20 cellular contexts compared by ENCODE assay signal in genomic region chr17:44414394-44415155, GRCh38. TPM values are rescaled to one million over a fixed set of nuclear protein-coding genes. Genes with fewer than 3 reads are reported as not detected.
A peak's percentile ranks its signal among the peaks of the same experiment; 100 is the strongest.
DNase-seq lines count a peak whose midpoint lies in the region; ATAC-seq, FAIRE-seq and TF ChIP-seq lines count a peak whose summit lies in the region.
"Had no signal": no experiment of that assay in that cellular context is flagged by ENCODE, and none has a peak within 500 bp of the region (broad histone marks: within the 10 kb centered on the region; RNA-seq: fewer than 3 reads in every experiment).

No MANE protein-coding gene starts in this region.

- no peak overlapping the region for H3K4me2 ChIP-seq in HepG2 (ENCODE audit: low read depth, low read length)
- H3K4me2 ChIP-seq: BLaER1 had no signal

- no peak for TF ChIP-seq POLR2A in HepG2 (IDR thresholded peaks at IDR 0.05; ENCODE audit: insufficient read depth in 1 of 2, low read depth in 2 of 2, low read length in 2 of 2)
- TF ChIP-seq POLR2A in right lobe of liver (IDR thresholded peaks at IDR 0.05) = no peak

- CTCF ChIA-PET in HepG2 (lab: Yijun Ruan, JAX; ENCODE audit: low intra/inter-chr PET ratio, low total read pairs) = no interaction called here

- no peak for DNase-seq in HepG2 (ENCODE audit: low spot score)
- no peak for DNase-seq in right lobe of liver
- DNase-seq in natural killer cell treated with Interleukin-12 subunit alpha and Interleukin-12 subunit beta and Interleukin-15 and Interleukin-18, amount 100 ng/mL, for 72 hours (ENCODE audit: low spot score) = no peak
- DNase-seq in sciatic nerve (ENCODE audit: low spot score) = no peak
- no peak for DNase-seq in HK-2 (ENCODE audit: unreplicated experiment)
- no peak for DNase-seq in cardiac septum (ENCODE audit: low spot score)
- DNase-seq: CD4-positive, alpha-beta T cell; NCI-H1105 treated with DMSO at 0.1 percent for 48 hours; NCI-H146; NCI-H1930; NCI-H2107; NCI-H524; NCI-H748 treated with DMSO at 0.1 percent for 48 hours; PC-3 had no signal

- H3K36me3 Mint-ChIP-seq in activated T-helper 17 cell treated with anti-CD3 and anti-CD28 coated beads, Interleukin-2, amount 50 U/mL, for 72 hours (ENCODE audit: low read depth) = peaks cover 68% of the 10 kb centered on the region
- H3K36me3 Mint-ChIP-seq in natural killer cell treated with Interleukin-12 subunit alpha and Interleukin-12 subunit beta and Interleukin-15 and Interleukin-18, amount 100 ng/mL, for 72 hours = peaks cover 15% of the 10 kb centered on the region

- H3K4me3 ChIP-seq in HepG2 (replicated peaks in 1 of 3; ENCODE audit: insufficient read depth in 1 of 3, low read depth in 2 of 3, low read length in 3 of 3) (no peak overlapping the region), right lobe of liver (no peak overlapping the region)
- H3K4me3 ChIP-seq: BLaER1 had no signal

- H3K9me3 Mint-ChIP-seq in activated T-helper 17 cell treated with anti-CD3 and anti-CD28 coated beads, Interleukin-2, amount 50 U/mL, for 72 hours = no peaks in the 10 kb centered on the region
- H3K9me3 Mint-ChIP-seq in natural killer cell treated with Interleukin-12 subunit alpha and Interleukin-12 subunit beta and Interleukin-15 and Interleukin-18, amount 100 ng/mL, for 72 hours = no peaks in the 10 kb centered on the region
- H3K9me3 Mint-ChIP-seq: CD4-positive, alpha-beta T cell had no signal

- H3K27ac Mint-ChIP-seq in activated T-helper 17 cell treated with anti-CD3 and anti-CD28 coated beads, Interleukin-2, amount 50 U/mL, for 72 hours = peak overlapping the region; percentile 43
- H3K27ac Mint-ChIP-seq in natural killer cell treated with Interleukin-12 subunit alpha and Interleukin-12 subunit beta and Interleukin-15 and Interleukin-18, amount 100 ng/mL, for 72 hours = peak overlapping the region; percentile 42 to 85
- H3K27ac Mint-ChIP-seq: CD4-positive, alpha-beta T cell; IgD-negative memory B cell had no signal

- H3K9ac ChIP-seq in HepG2 (ENCODE audit: insufficient read depth, low read depth, low read length) = no peak overlapping the region
- H3K9ac ChIP-seq: BLaER1 had no signal

- ATAC-seq in HepG2 = no peak
- ATAC-seq in right lobe of liver = no peak
- no peak for ATAC-seq in activated T-helper 17 cell treated with anti-CD3 and anti-CD28 coated beads, Interleukin-2, amount 50 U/mL, for 72 hours (replicated peaks)
- peak in 1 of 2 donors; percentile 57 for ATAC-seq in natural killer cell treated with Interleukin-12 subunit alpha and Interleukin-12 subunit beta and Interleukin-15 and Interleukin-18, amount 100 ng/mL, for 72 hours
- no peak for ATAC-seq in sciatic nerve
- ATAC-seq: HCT116, PC-3 had no signal

- WGBS in HepG2 (ENCODE audit: low lambda C conversion rate) = 96% methylated on average over 1 of the region's 1 CpG
- WGBS in right lobe of liver (ENCODE audit: insufficient coverage, low coverage, low lambda C conversion rate, missing lambda C conversion rate) = 100% methylated on average over 1 of the region's 1 CpG

- H3K4me3 Mint-ChIP-seq in activated T-helper 17 cell treated with anti-CD3 and anti-CD28 coated beads, Interleukin-2, amount 50 U/mL, for 72 hours = no peak overlapping the region
- H3K4me3 Mint-ChIP-seq in natural killer cell treated with Interleukin-12 subunit alpha and Interleukin-12 subunit beta and Interleukin-15 and Interleukin-18, amount 100 ng/mL, for 72 hours = peak overlapping the region; percentile 38
- H3K4me3 Mint-ChIP-seq: CD4-positive, alpha-beta T cell; IgD-negative memory B cell had no signal

- no peaks in the 10 kb centered on the region for H3K9me3 ChIP-seq in HepG2 (ENCODE audit: low read length)
- H3K9me3 ChIP-seq in right lobe of liver = no peaks in the 10 kb centered on the region
- H3K9me3 ChIP-seq: BLaER1 had no signal

- TF ChIP-seq CTCF in HepG2 (CRISPR knock-in tag; IDR thresholded peaks at IDR 0.05) = no peak
- no peak for TF ChIP-seq CTCF in right lobe of liver (IDR thresholded peaks at IDR 0.05)

- H3K79me2 ChIP-seq in HepG2 (ENCODE audit: insufficient read depth, low read length) = no peaks in the 10 kb centered on the region

- H3K27me3 Mint-ChIP-seq in activated T-helper 17 cell treated with anti-CD3 and anti-CD28 coated beads, Interleukin-2, amount 50 U/mL, for 72 hours = no peaks in the 10 kb centered on the region
- no peaks in the 10 kb centered on the region for H3K27me3 Mint-ChIP-seq in natural killer cell treated with Interleukin-12 subunit alpha and Interleukin-12 subunit beta and Interleukin-15 and Interleukin-18, amount 100 ng/mL, for 72 hours
- H3K27me3 Mint-ChIP-seq: CD4-positive, alpha-beta T cell; IgD-negative memory B cell had no signal

- TF ChIP-seq EP300 in HepG2 (IDR thresholded peaks at IDR 0.05; ENCODE audit: low read depth in 2 of 2, low read length in 2 of 2) (no peak), HepG2 (CRISPR knock-in tag; IDR thresholded peaks at IDR 0.05; ENCODE audit: borderline replicate concordance) (no peak)

- H4K20me1 ChIP-seq in HepG2 (ENCODE audit: insufficient read depth, low read length) = no peaks in the 10 kb centered on the region
- H4K20me1 ChIP-seq: BLaER1 had no signal

- H3K27me3 ChIP-seq in HepG2 (ENCODE audit: control insufficient read depth in 1 of 2, insufficient read depth in 2 of 2, low read length in 2 of 2) (no peaks in the 10 kb centered on the region), right lobe of liver (no peaks in the 10 kb centered on the region)
- H3K27me3 ChIP-seq: BLaER1 had no signal

- H3K4me1 Mint-ChIP-seq in activated T-helper 17 cell treated with anti-CD3 and anti-CD28 coated beads, Interleukin-2, amount 50 U/mL, for 72 hours = peaks cover 15% of the 10 kb centered on the region
- H3K4me1 Mint-ChIP-seq in natural killer cell treated with Interleukin-12 subunit alpha and Interleukin-12 subunit beta and Interleukin-15 and Interleukin-18, amount 100 ng/mL, for 72 hours (ENCODE audit: low read depth in 2 of 2) = peaks cover 22 to 32% of the 10 kb centered on the region in 2 donors
- H3K4me1 Mint-ChIP-seq: IgD-negative memory B cell had no signal

- in situ Hi-C loops in HepG2 (cut with HindIII; ENCODE audit: extremely low pct_ligation_motif_present, low pct_unique_long_range_greater_than_20kb) = no loop called here

- no peak for FAIRE-seq in HepG2 (lab: Jason Lieb, UNC)
- FAIRE-seq: D721Med, HTR-8/SVneo had no signal

- no TSS peak for BruUV-seq in HepG2 (replicated peaks; lab: Mats Ljungman, UMichigan)

- no peaks in the 10 kb centered on the region for H3K4me1 ChIP-seq in HepG2 (ENCODE audit: insufficient read depth, low read length)
- H3K4me1 ChIP-seq in right lobe of liver = no peaks in the 10 kb centered on the region
- H3K4me1 ChIP-seq: BLaER1 had no signal

- H3K36me3 ChIP-seq in HepG2 (replicated peaks in 1 of 2; ENCODE audit: control insufficient read depth in 1 of 2, insufficient read depth in 2 of 2, low read length in 2 of 2) (peaks cover 9 to 32% of the 10 kb centered on the region in 2 experiments; a peak in 3 of 5 replicates), right lobe of liver (peaks cover 0 to 11% (median 3%) of the 10 kb centered on the region in 4 donors)

- no peak for TF ChIP-seq RAD21 in HepG2 (CRISPR knock-in tag; IDR thresholded peaks at IDR 0.05)

- intact Hi-C loops in HepG2 (cut with micrococcal nuclease; ENCODE audit: unreplicated experiment) (no loop called here), right lobe of liver (cut with DNase I) (no loop called here), sciatic nerve (cut with DNase I) (no loop called here), cardiac septum (cut with DNase I) (no loop called here)

- H2AFZ ChIP-seq in HepG2 (ENCODE audit: low read length) = no peak overlapping the region

- H3K27ac ChIP-seq in HepG2 (ENCODE audit: extremely low read length, insufficient read depth, low read length) (no peak overlapping the region), right lobe of liver (no peak overlapping the region)
- H3K27ac ChIP-seq: BLaER1 had no signal

- POLR2A ChIA-PET in HepG2 (lab: Yijun Ruan, JAX) = no interaction called here

RNA-seq across cellular contexts. Expression of gene ITGA2B, which starts 25.1 kb away (rescaled TPM):
- total RNA-seq in HepG2 (2016; rRNA removed; fragmentation: Illumina TruSeq; extraction: Trizol) (0.38 and 0.41 TPM in 2 replicates), right lobe of liver (1 to 10 TPM in 2 of 6 experiments, under 1 TPM in 3, not detected in 1; 0.37 to 1.5 (median 0.49) TPM), sciatic nerve (6.2 TPM), cardiac septum (1.7 TPM)
- total RNA-seq in HepG2 (2016; cell fraction: cytosol; rRNA removed; fragmentation: Illumina TruSeq; extraction: Trizol; ENCODE audit: low read depth) = 0.30 TPM in 1 of 2 replicates, not detected in the other
- 0.22 and 0.37 TPM in 2 replicates for total RNA-seq in HepG2 (2016; cell fraction: insoluble cytoplasmic fraction; rRNA removed; fragmentation: Illumina TruSeq; extraction: Trizol)
- 0.19 and 0.83 TPM in 2 replicates for total RNA-seq in HepG2 (2016; cell fraction: membrane; rRNA removed; fragmentation: Illumina TruSeq; extraction: Trizol)
- 0.37 and 0.44 TPM in 2 replicates for total RNA-seq in HepG2 (2016; cell fraction: nucleus; rRNA removed; fragmentation: Illumina TruSeq; extraction: Trizol)
- polyA plus RNA-seq in HepG2 (2011; rRNA removed) = 1.1 and 1.9 TPM in 2 replicates
- 0.42 and 0.63 TPM in 2 replicates for polyA plus RNA-seq in HepG2 (2011; cell fraction: cytosol; rRNA removed)
- polyA plus RNA-seq in HepG2 (2011; cell fraction: nucleus; rRNA removed) = 11.3 and 12.6 TPM in 2 replicates
- 2.4 and 4.7 TPM in 2 replicates for polyA plus RNA-seq in HepG2 (2012)
- polyA plus RNA-seq in HepG2 (2016; cell fraction: cytosol; fragmentation: Illumina TruSeq; extraction: Trizol; ENCODE audit: low read depth) = 0.27 TPM in 1 of 2 replicates, not detected in the other
- 0.25 TPM in 1 of 2 replicates, not detected in the other for polyA plus RNA-seq in HepG2 (2016; cell fraction: insoluble cytoplasmic fraction; fragmentation: Illumina TruSeq; extraction: Trizol; ENCODE audit: low read depth)
- polyA plus RNA-seq in HepG2 (2016; cell fraction: membrane; fragmentation: Illumina TruSeq; extraction: Trizol; ENCODE audit: low read depth) = 0.40 TPM in 1 of 2 replicates, not detected in the other
- 0.60 and 1.3 TPM in 2 replicates for polyA plus RNA-seq in HepG2 (2016; cell fraction: nucleus; fragmentation: Illumina TruSeq; extraction: Trizol; ENCODE audit: insufficient read depth, low read depth)
- 0.74 and 1.3 TPM in 2 replicates for polyA minus RNA-seq in HepG2 (2011; rRNA and poly(A)+ RNA removed; ENCODE audit: low replicate concordance)
- 0.26 and 0.69 TPM in 2 replicates for polyA minus RNA-seq in HepG2 (2011; cell fraction: cytosol; rRNA and poly(A)+ RNA removed)
- 1.9 and 2.4 TPM in 2 replicates for polyA minus RNA-seq in HepG2 (2011; cell fraction: nucleus; rRNA and poly(A)+ RNA removed)
- total RNA-seq in activated T-helper 17 cell treated with anti-CD3 and anti-CD28 coated beads, Interleukin-2, amount 50 U/mL, for 72 hours = 1 to 10 TPM; 2.2 to 3.7 TPM
- 1 to 10 TPM; 1.8 to 6.8 TPM for total RNA-seq in natural killer cell treated with Interleukin-12 subunit alpha and Interleukin-12 subunit beta and Interleukin-15 and Interleukin-18, amount 100 ng/mL, for 72 hours

RNA-seq across cellular contexts. Expression of gene FAM171A2, which starts 50.9 kb away (rescaled TPM):
- total RNA-seq in HepG2 (2016; rRNA removed; fragmentation: Illumina TruSeq; extraction: Trizol) = 1.0 and 1.8 TPM in 2 replicates
- 0.44 and 1.2 TPM in 2 replicates for total RNA-seq in HepG2 (2016; cell fraction: cytosol; rRNA removed; fragmentation: Illumina TruSeq; extraction: Trizol; ENCODE audit: low read depth)
- total RNA-seq in HepG2 (2016; cell fraction: insoluble cytoplasmic fraction; rRNA removed; fragmentation: Illumina TruSeq; extraction: Trizol) = 0.97 and 2.0 TPM in 2 replicates
- total RNA-seq in HepG2 (2016; cell fraction: membrane; rRNA removed; fragmentation: Illumina TruSeq; extraction: Trizol) = 1.4 and 2.0 TPM in 2 replicates
- total RNA-seq in HepG2 (2016; cell fraction: nucleus; rRNA removed; fragmentation: Illumina TruSeq; extraction: Trizol) = 1.8 and 2.4 TPM in 2 replicates
- 3.6 and 5.8 TPM in 2 replicates for polyA plus RNA-seq in HepG2 (2011; rRNA removed)
- polyA plus RNA-seq in HepG2 (2011; cell fraction: cytosol; rRNA removed) = 3.3 and 4.9 TPM in 2 replicates
- polyA plus RNA-seq in HepG2 (2011; cell fraction: nucleus; rRNA removed) = 5.7 and 6.2 TPM in 2 replicates
- 3.9 and 7.7 TPM in 2 replicates for polyA plus RNA-seq in HepG2 (2012)
- 0.99 and 1.1 TPM in 2 replicates for polyA plus RNA-seq in HepG2 (2016; cell fraction: cytosol; fragmentation: Illumina TruSeq; extraction: Trizol; ENCODE audit: low read depth)
- 0.66 and 0.71 TPM in 2 replicates for polyA plus RNA-seq in HepG2 (2016; cell fraction: insoluble cytoplasmic fraction; fragmentation: Illumina TruSeq; extraction: Trizol; ENCODE audit: low read depth)
- polyA plus RNA-seq in HepG2 (2016; cell fraction: membrane; fragmentation: Illumina TruSeq; extraction: Trizol; ENCODE audit: low read depth) = 0.84 and 1.1 TPM in 2 replicates
- polyA plus RNA-seq in HepG2 (2016; cell fraction: nucleus; fragmentation: Illumina TruSeq; extraction: Trizol; ENCODE audit: insufficient read depth, low read depth) = 3.3 and 3.5 TPM in 2 replicates
- polyA minus RNA-seq in HepG2 (2011; rRNA and poly(A)+ RNA removed; ENCODE audit: low replicate concordance) = 1.3 and 9.8 TPM in 2 replicates
- polyA minus RNA-seq in HepG2 (2011; cell fraction: cytosol; rRNA and poly(A)+ RNA removed) = 3.0 and 3.8 TPM in 2 replicates
- polyA minus RNA-seq in HepG2 (2011; cell fraction: nucleus; rRNA and poly(A)+ RNA removed) = 1.3 and 2.7 TPM in 2 replicates
- total RNA-seq in right lobe of liver = under 1 TPM; 0.16 to 0.68 (median 0.39) TPM
- under 1 TPM; 0.17 to 0.32 TPM for total RNA-seq in activated T-helper 17 cell treated with anti-CD3 and anti-CD28 coated beads, Interleukin-2, amount 50 U/mL, for 72 hours
- under 1 TPM in 1 of 2 donors, not detected in 1; 0.25 TPM for total RNA-seq in natural killer cell treated with Interleukin-12 subunit alpha and Interleukin-12 subunit beta and Interleukin-15 and Interleukin-18, amount 100 ng/mL, for 72 hours
- total RNA-seq in sciatic nerve = 3.7 TPM
- total RNA-seq in cardiac septum = 0.62 TPM
